Comparison of ENCODE assay signal across 1 cellular context in the genomic region with DNA sequence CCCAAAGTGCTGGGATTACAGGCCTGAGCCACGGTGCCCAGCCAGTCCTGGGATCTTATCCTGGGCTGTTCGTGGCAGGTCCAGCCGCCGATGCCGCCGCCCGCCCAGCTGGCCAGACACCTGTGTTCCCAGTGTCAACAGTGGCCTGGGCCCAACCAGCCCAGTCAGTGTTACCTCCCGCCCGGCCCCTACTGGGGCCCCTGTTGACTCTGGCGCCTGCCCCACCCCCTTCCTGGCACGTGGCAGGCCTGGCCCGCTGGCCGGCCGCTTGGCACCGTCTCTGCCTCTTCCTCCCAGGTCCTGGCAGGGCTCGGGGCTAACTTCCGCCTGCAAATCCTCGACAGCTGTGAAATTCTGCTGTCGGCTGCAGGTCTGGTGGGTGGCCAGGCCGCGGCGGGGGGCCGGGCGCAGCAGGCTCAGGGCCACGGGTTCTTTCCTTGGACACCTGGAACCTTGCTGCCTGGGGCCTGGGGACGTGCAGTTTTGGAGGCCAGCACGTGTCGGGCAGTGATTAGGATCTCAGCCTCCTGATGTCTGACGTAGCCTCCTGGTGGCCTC.
TF ChIP-seq lines count a peak whose summit lies in the region.

No MANE protein-coding gene starts in this region.

TF ChIP-seq in HepG2, 621 proteins besides CTCF, POLR2A, EP300 and RAD21 (continued from another document and continues in another):
- TF ChIP-seq U2AF2 (IDR thresholded peaks at IDR 0.05; ENCODE audit: low read depth, low read length): no peak
- TF ChIP-seq ZNF615 (CRISPR knock-in tag; IDR thresholded peaks at IDR 0.05; ENCODE audit: borderline replicate concordance): no peak
- peak; percentile 39; the same call in 1 of the 2 replicates for TF ChIP-seq PBX3 (CRISPR knock-in tag; IDR thresholded peaks at IDR 0.05; ENCODE audit: borderline replicate concordance)
- TF ChIP-seq, protein P1, sequence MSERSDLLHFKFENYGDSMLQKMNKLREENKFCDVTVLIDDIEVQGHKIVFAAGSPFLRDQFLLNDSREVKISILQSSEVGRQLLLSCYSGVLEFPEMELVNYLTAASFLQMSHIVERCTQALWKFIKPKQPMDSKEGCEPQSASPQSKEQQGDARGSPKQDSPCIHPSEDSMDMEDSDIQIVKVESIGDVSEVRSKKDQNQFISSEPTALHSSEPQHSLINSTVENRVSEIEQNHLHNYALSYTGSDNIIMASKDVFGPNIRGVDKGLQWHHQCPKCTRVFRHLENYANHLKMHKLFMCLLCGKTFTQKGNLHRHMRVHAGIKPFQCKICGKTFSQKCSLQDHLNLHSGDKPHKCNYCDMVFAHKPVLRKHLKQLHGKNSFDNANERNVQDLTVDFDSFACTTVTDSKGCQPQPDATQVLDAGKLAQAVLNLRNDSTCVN (CRISPR knock-in tag; IDR thresholded peaks at IDR 0.05; ENCODE audit: borderline replicate concordance): peak; percentile 69; the same call in 1 of the 2 replicates
- TF ChIP-seq SIX4 (CRISPR knock-in tag; IDR thresholded peaks at IDR 0.05): peak; percentile 76
- TF ChIP-seq ZBTB34 (CRISPR knock-in tag; IDR thresholded peaks at IDR 0.05): peak; percentile 97
- TF ChIP-seq, protein P2, sequence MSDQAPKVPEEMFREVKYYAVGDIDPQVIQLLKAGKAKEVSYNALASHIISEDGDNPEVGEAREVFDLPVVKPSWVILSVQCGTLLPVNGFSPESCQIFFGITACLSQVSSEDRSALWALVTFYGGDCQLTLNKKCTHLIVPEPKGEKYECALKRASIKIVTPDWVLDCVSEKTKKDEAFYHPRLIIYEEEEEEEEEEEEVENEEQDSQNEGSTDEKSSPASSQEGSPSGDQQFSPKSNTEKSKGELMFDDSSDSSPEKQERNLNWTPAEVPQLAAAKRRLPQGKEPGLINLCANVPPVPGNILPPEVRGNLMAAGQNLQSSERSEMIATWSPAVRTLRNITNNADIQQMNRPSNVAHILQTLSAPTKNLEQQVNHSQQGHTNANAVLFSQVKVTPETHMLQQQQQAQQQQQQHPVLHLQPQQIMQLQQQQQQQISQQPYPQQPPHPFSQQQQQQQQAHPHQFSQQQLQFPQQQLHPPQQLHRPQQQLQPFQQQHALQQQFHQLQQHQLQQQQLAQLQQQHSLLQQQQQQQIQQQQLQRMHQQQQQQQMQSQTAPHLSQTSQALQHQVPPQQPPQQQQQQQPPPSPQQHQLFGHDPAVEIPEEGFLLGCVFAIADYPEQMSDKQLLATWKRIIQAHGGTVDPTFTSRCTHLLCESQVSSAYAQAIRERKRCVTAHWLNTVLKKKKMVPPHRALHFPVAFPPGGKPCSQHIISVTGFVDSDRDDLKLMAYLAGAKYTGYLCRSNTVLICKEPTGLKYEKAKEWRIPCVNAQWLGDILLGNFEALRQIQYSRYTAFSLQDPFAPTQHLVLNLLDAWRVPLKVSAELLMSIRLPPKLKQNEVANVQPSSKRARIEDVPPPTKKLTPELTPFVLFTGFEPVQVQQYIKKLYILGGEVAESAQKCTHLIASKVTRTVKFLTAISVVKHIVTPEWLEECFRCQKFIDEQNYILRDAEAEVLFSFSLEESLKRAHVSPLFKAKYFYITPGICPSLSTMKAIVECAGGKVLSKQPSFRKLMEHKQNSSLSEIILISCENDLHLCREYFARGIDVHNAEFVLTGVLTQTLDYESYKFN (CRISPR knock-in tag; conservative IDR thresholded peaks at IDR 0.05): peak; percentile 93
- no peak for TF ChIP-seq NCOA1 (CRISPR knock-in tag; IDR thresholded peaks at IDR 0.05)
- peak; percentile 37; the same call in 1 of the 2 replicates for TF ChIP-seq SIX1 (CRISPR knock-in tag; IDR thresholded peaks at IDR 0.05; ENCODE audit: borderline replicate concordance)
- TF ChIP-seq, protein P3, sequence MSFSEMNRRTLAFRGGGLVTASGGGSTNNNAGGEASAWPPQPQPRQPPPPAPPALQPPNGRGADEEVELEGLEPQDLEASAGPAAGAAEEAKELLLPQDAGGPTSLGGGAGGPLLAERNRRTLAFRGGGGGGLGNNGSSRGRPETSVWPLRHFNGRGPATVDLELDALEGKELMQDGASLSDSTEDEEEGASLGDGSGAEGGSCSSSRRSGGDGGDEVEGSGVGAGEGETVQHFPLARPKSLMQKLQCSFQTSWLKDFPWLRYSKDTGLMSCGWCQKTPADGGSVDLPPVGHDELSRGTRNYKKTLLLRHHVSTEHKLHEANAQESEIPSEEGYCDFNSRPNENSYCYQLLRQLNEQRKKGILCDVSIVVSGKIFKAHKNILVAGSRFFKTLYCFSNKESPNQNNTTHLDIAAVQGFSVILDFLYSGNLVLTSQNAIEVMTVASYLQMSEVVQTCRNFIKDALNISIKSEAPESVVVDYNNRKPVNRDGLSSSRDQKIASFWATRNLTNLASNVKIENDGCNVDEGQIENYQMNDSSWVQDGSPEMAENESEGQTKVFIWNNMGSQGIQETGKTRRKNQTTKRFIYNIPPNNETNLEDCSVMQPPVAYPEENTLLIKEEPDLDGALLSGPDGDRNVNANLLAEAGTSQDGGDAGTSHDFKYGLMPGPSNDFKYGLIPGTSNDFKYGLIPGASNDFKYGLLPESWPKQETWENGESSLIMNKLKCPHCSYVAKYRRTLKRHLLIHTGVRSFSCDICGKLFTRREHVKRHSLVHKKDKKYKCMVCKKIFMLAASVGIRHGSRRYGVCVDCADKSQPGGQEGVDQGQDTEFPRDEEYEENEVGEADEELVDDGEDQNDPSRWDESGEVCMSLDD (CRISPR knock-in tag; IDR thresholded peaks at IDR 0.05; ENCODE audit: borderline replicate concordance): peak; percentile 80; the same call in 1 of the 2 replicates
- TF ChIP-seq NCOR1 (IDR thresholded peaks at IDR 0.05; ENCODE audit: borderline replicate concordance, low read length): peak; percentile 27; the same call in 1 of the 2 replicates
- TF ChIP-seq ZNF687 (CRISPR knock-in tag; IDR thresholded peaks at IDR 0.05): peak; percentile 100
- TF ChIP-seq PHF8 (CRISPR knock-in tag; IDR thresholded peaks at IDR 0.05): peak; percentile 71
- no peak for TF ChIP-seq SCMH1 (CRISPR knock-in tag; IDR thresholded peaks at IDR 0.05; ENCODE audit: borderline replicate concordance)
- no peak; the same call in 1 of the 2 replicates for TF ChIP-seq ZNF567 (CRISPR knock-in tag; IDR thresholded peaks at IDR 0.05; ENCODE audit: borderline replicate concordance)
- 0 out of 2 replicates have a peak, but pooled peaks have one; percentile 38 for TF ChIP-seq ZKSCAN5 (CRISPR knock-in tag; IDR thresholded peaks at IDR 0.05)
- peak; percentile 69 for TF ChIP-seq HNF4A (CRISPR knock-in tag; IDR thresholded peaks at IDR 0.05)
- TF ChIP-seq ZFP1 (CRISPR knock-in tag; IDR thresholded peaks at IDR 0.05): no peak
- TF ChIP-seq FOXO4 (CRISPR knock-in tag; conservative IDR thresholded peaks at IDR 0.05): no peak
- TF ChIP-seq, protein P4, sequence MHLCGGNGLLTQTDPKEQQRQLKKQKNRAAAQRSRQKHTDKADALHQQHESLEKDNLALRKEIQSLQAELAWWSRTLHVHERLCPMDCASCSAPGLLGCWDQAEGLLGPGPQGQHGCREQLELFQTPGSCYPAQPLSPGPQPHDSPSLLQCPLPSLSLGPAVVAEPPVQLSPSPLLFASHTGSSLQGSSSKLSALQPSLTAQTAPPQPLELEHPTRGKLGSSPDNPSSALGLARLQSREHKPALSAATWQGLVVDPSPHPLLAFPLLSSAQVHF (CRISPR knock-in tag; IDR thresholded peaks at IDR 0.05): no peak
- TF ChIP-seq HOXA9 (CRISPR knock-in tag; IDR thresholded peaks at IDR 0.05; ENCODE audit: borderline replicate concordance): no peak
- TF ChIP-seq, protein P5, sequence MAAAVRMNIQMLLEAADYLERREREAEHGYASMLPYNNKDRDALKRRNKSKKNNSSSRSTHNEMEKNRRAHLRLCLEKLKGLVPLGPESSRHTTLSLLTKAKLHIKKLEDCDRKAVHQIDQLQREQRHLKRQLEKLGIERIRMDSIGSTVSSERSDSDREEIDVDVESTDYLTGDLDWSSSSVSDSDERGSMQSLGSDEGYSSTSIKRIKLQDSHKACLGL (CRISPR knock-in tag; IDR thresholded peaks at IDR 0.05): peak; percentile 95; the same call in 1 of the 2 replicates
- no peak; the same call in 1 of the 2 replicates for TF ChIP-seq TOPORS (CRISPR knock-in tag; IDR thresholded peaks at IDR 0.05)
- 0 out of 2 replicates have a peak, but pooled peaks have one; percentile 59 for TF ChIP-seq SATB2 (CRISPR knock-in tag; IDR thresholded peaks at IDR 0.05)
- TF ChIP-seq PPARG (CRISPR knock-in tag; conservative IDR thresholded peaks at IDR 0.05): peak; percentile 88
- no peak for TF ChIP-seq CAMTA2 (CRISPR knock-in tag; IDR thresholded peaks at IDR 0.05; ENCODE audit: borderline replicate concordance)
- 0 out of 2 replicates have a peak, but pooled peaks have one; percentile 27 for TF ChIP-seq ZBTB21 (CRISPR knock-in tag; IDR thresholded peaks at IDR 0.05)
- TF ChIP-seq RORA (CRISPR knock-in tag; IDR thresholded peaks at IDR 0.05): no peak
- peak; percentile 94 for TF ChIP-seq MEIS2 (CRISPR knock-in tag; IDR thresholded peaks at IDR 0.05)
- TF ChIP-seq HOXA3 (CRISPR knock-in tag; IDR thresholded peaks at IDR 0.05): peak; percentile 93
- peak; percentile 93; the same call in 1 of the 2 replicates for TF ChIP-seq DNMT3B (CRISPR knock-in tag; conservative IDR thresholded peaks at IDR 0.05)
- no peak for TF ChIP-seq ATF1 (CRISPR knock-in tag; IDR thresholded peaks at IDR 0.05)
- TF ChIP-seq ZNF225 (CRISPR knock-in tag; IDR thresholded peaks at IDR 0.05): no peak
- TF ChIP-seq ZFX (CRISPR knock-in tag; IDR thresholded peaks at IDR 0.05; ENCODE audit: low read depth): peak; percentile 93
- TF ChIP-seq, protein P6, sequence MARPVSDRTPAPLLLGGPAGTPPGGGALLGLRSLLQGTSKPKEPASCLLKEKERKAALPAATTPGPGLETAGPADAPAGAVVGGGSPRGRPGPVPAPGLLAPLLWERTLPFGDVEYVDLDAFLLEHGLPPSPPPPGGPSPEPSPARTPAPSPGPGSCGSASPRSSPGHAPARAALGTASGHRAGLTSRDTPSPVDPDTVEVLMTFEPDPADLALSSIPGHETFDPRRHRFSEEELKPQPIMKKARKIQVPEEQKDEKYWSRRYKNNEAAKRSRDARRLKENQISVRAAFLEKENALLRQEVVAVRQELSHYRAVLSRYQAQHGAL (CRISPR knock-in tag; IDR thresholded peaks at IDR 0.05; ENCODE audit: not compliant biosample characterization): no peak
- TF ChIP-seq GFI1 (CRISPR knock-in tag; IDR thresholded peaks at IDR 0.05; ENCODE audit: borderline replicate concordance): peak; percentile 66; the same call in 1 of the 2 replicates
